In genomic region chr9:95857896-95858295, GRCh38 we compare ENCODE assay signal across 17 cellular contexts. TPM values are rescaled to one million over a fixed set of nuclear protein-coding genes. Genes with fewer than 3 reads are reported as not detected.
A peak's percentile ranks its signal among the peaks of the same experiment; 100 is the strongest.
DNase-seq lines count a peak whose midpoint lies in the region; ATAC-seq and TF ChIP-seq lines count a peak whose summit lies in the region.
"Had no signal": no experiment of that assay in that cellular context is flagged by ENCODE, and none has a peak within 500 bp of the region (broad histone marks: within the 10 kb centered on the region; RNA-seq: fewer than 3 reads in every experiment).

No MANE protein-coding gene starts in this region.

- no TSS peak for BruUV-seq in IMR-90 (replicated peaks; lab: Mats Ljungman, UMichigan)

- H3K27ac Mint-ChIP-seq in endothelial cell (ENCODE audit: unreplicated experiment) = no peak overlapping the region
- no peak overlapping the region for H3K27ac Mint-ChIP-seq in activated CD8-positive, alpha-beta T cell treated with anti-CD3 and anti-CD28 coated beads, Interleukin-2, amount 10 ng/mL, durations not matched to agents 7 days and 5 days

- H2BK120ac ChIP-seq in IMR-90 (ENCODE audit: low read depth, low read length) = no peak overlapping the region
- H2BK120ac ChIP-seq in mesenchymal stem cell (ENCODE audit: low read depth, low read length) = no peak overlapping the region

- no peak overlapping the region for H3K4me2 ChIP-seq in IMR-90 (ENCODE audit: low read depth, low read length)
- H3K4me2 ChIP-seq in mesenchymal stem cell (ENCODE audit: low read length, poor library complexity, severe bottlenecking) = no peak overlapping the region

- H2AFZ ChIP-seq in IMR-90 (replicated peaks; ENCODE audit: low read length, poor library complexity) (no peak overlapping the region), mesenchymal stem cell (ENCODE audit: low read depth, low read length) (no peak overlapping the region)

- no peak overlapping the region for H2BK5ac ChIP-seq in IMR-90 (ENCODE audit: low read depth, low read length, poor library complexity, severe bottlenecking)
- peak overlapping the region; percentile 46 for H2BK5ac ChIP-seq in mesenchymal stem cell (ENCODE audit: low read depth, low read length, poor library complexity, severe bottlenecking)

- H4K8ac ChIP-seq in IMR-90 (ENCODE audit: low read depth in 2 of 2, low read length in 2 of 2) = no peak overlapping the region
- peak overlapping the region; percentile 72 for H4K8ac ChIP-seq in mesenchymal stem cell (ENCODE audit: low read length)

- CTCF ChIA-PET in IMR-90 (lab: Yijun Ruan, JAX) = interaction anchor here (1.0 kb wide), 1 partner anchor 105 kb away, joined by 3 read pairs; no protein-coding TSS in a partner anchor
- CTCF ChIA-PET in activated CD8-positive, alpha-beta T cell treated with anti-CD3 and anti-CD28 coated beads, Interleukin-2, amount 10 ng/mL, durations not matched to agents 7 days and 5 days (lab: Charles Lee) = interaction anchor here (1.1 kb wide), 1 partner anchor 346 kb away, joined by 3 read pairs; no protein-coding TSS in a partner anchor

- no peak for TF ChIP-seq POLR2A in IMR-90 (IDR thresholded peaks at IDR 0.05; ENCODE audit: low read depth, low read length)

- H3K4me1 Mint-ChIP-seq in endothelial cell (ENCODE audit: unreplicated experiment) = no peaks in the 10 kb centered on the region
- H3K4me1 Mint-ChIP-seq in activated CD8-positive, alpha-beta T cell treated with anti-CD3 and anti-CD28 coated beads, Interleukin-2, amount 10 ng/mL, durations not matched to agents 7 days and 5 days (ENCODE audit: low read depth) = peaks cover 3% of the 10 kb centered on the region

- peaks cover 13% of the 10 kb centered on the region; the same call in 1 of the 2 replicates for H3K9me1 ChIP-seq in IMR-90 (ENCODE audit: insufficient read depth, low read length)

- H3K9me3 Mint-ChIP-seq in endothelial cell (ENCODE audit: unreplicated experiment) = no peaks in the 10 kb centered on the region
- peaks cover 15% of the 10 kb centered on the region for H3K9me3 Mint-ChIP-seq in activated CD8-positive, alpha-beta T cell treated with anti-CD3 and anti-CD28 coated beads, Interleukin-2, amount 10 ng/mL, durations not matched to agents 7 days and 5 days (ENCODE audit: insufficient read depth)

- peaks cover 10% of the 10 kb centered on the region for H3K4me1 ChIP-seq in IMR-90 (ENCODE audit: control insufficient read depth, insufficient read depth, low read length)
- peaks cover 1% of the 10 kb centered on the region for H3K4me1 ChIP-seq in mesenchymal stem cell (ENCODE audit: control insufficient read depth, insufficient read depth, low read depth, low read length)

- H3K27me3 ChIP-seq in IMR-90 (ENCODE audit: control insufficient read depth, insufficient read depth, low read length) (no peaks in the 10 kb centered on the region), mesenchymal stem cell (ENCODE audit: control insufficient read depth in 1 of 2, insufficient read depth in 1 of 2, low read length in 2 of 2) (no peaks in the 10 kb centered on the region)

- H3K4me3 Mint-ChIP-seq in endothelial cell (ENCODE audit: unreplicated experiment) = no peak overlapping the region
- no peak overlapping the region for H3K4me3 Mint-ChIP-seq in activated CD8-positive, alpha-beta T cell treated with anti-CD3 and anti-CD28 coated beads, Interleukin-2, amount 10 ng/mL, durations not matched to agents 7 days and 5 days

- H4K5ac ChIP-seq in IMR-90 (ENCODE audit: low read depth, low read length) = 0 out of 2 replicates have a peak overlapping the region, but pooled peaks have one; percentile 12

- H2BK12ac ChIP-seq in mesenchymal stem cell (ENCODE audit: low read length in 2 of 2) = peak overlapping the region; percentile 49 to 87

- dilution Hi-C loops in IMR-90 (cut with HindIII; ENCODE audit: low sequenced_read_pairs, unreplicated experiment) = no loop called here

- H3K56ac ChIP-seq in IMR-90 (ENCODE audit: extremely low read depth, insufficient read depth, low read length) = no peak overlapping the region

- H3K36me3 ChIP-seq in IMR-90 (ENCODE audit: control insufficient read depth, insufficient read depth, low read length) (no peaks in the 10 kb centered on the region), mesenchymal stem cell (ENCODE audit: control insufficient read depth in 1 of 2, insufficient read depth in 2 of 2, low read depth in 1 of 2, low read length in 2 of 2) (no peaks in the 10 kb centered on the region)

- POLR2A ChIA-PET in IMR-90 (lab: Charles Lee; ENCODE audit: unreplicated experiment) = no interaction called here
- POLR2A ChIA-PET in activated CD8-positive, alpha-beta T cell treated with anti-CD3 and anti-CD28 coated beads, Interleukin-2, amount 10 ng/mL, durations not matched to agents 7 days and 5 days (lab: Charles Lee) = no interaction called here

- TF ChIP-seq RAD21 in IMR-90 (IDR thresholded peaks at IDR 0.05; ENCODE audit: low read length) = no peak

- no peak overlapping the region for H2AK9ac ChIP-seq in IMR-90 (replicated peaks; ENCODE audit: low read depth, low read length, poor library complexity)

- no peaks in the 10 kb centered on the region for H3K9me3 ChIP-seq in IMR-90 (ENCODE audit: control insufficient read depth, insufficient read depth, low read length)
- H3K9me3 ChIP-seq in mesenchymal stem cell (ENCODE audit: control insufficient read depth, low read length) = peaks cover 10% of the 10 kb centered on the region

- H3K4me3 ChIP-seq in IMR-90 (ENCODE audit: insufficient read depth, low read depth, low read length) = no peak overlapping the region
- H3K4me3 ChIP-seq in mesenchymal stem cell (ENCODE audit: insufficient read depth in 1 of 2, low read depth in 1 of 2, low read length in 2 of 2) = no peak overlapping the region

- ATAC-seq in GM18511 (IDR thresholded peaks at IDR 0.05; ENCODE audit: unreplicated experiment) = peak; percentile 66
- peak; percentile 52 for ATAC-seq in GM21717 (IDR thresholded peaks at IDR 0.05; ENCODE audit: unreplicated experiment)
- no peak for ATAC-seq in IMR-90 (ENCODE audit: low read depth)
- ATAC-seq in activated CD8-positive, alpha-beta T cell treated with anti-CD3 and anti-CD28 coated beads, Interleukin-2, amount 10 ng/mL, durations not matched to agents 7 days and 5 days = no peak

- peak overlapping the region; percentile 10; the same call in 1 of the 2 replicates for H3K27ac ChIP-seq in IMR-90 (ENCODE audit: insufficient read depth, low read length)
- no peak overlapping the region for H3K27ac ChIP-seq in mesenchymal stem cell (ENCODE audit: low read length, poor library complexity, severe bottlenecking)

- DNase-seq in IMR-90 = no peak
- DNase-seq in mesenchymal stem cell = no peak
- no peak for DNase-seq in NCI-H146 treated with DMSO at 0.1 percent for 48 hours (lab: John Stamatoyannopoulos, UW; ENCODE audit: unreplicated experiment)
- DNase-seq in endothelial cell (ENCODE audit: low spot score) = no peak
- no peak for DNase-seq in T-helper 9 cell
- no peak for DNase-seq in activated CD8-positive, alpha-beta T cell treated with anti-CD3 and anti-CD28 coated beads, Interleukin-2, amount 10 ng/mL, durations not matched to agents 7 days and 5 days
- DNase-seq: activated CD4-positive, CD25-positive, alpha-beta regulatory T cell; anterior cingulate cortex; C1 segment of cervical spinal cord; cortex of kidney; GF-D8; NCI-H1417 treated with DMSO at 0.1 percent for 48 hours; NCI-H774; nucleus accumbens; substantia nigra had no signal

- peaks cover 1% of the 10 kb centered on the region for H3K27me3 Mint-ChIP-seq in endothelial cell (ENCODE audit: unreplicated experiment)
- no peaks in the 10 kb centered on the region for H3K27me3 Mint-ChIP-seq in activated CD8-positive, alpha-beta T cell treated with anti-CD3 and anti-CD28 coated beads, Interleukin-2, amount 10 ng/mL, durations not matched to agents 7 days and 5 days (ENCODE audit: low read depth)

- H2BK15ac ChIP-seq in IMR-90 (ENCODE audit: low read depth, low read length) (peak overlapping the region; percentile 16; the same call in 1 of the 3 replicates), mesenchymal stem cell (ENCODE audit: low read depth, poor library complexity, severe bottlenecking) (no peak overlapping the region)

- no peak overlapping the region for H3K18ac ChIP-seq in IMR-90 (ENCODE audit: low read depth, low read length)
- H3K18ac ChIP-seq in mesenchymal stem cell (ENCODE audit: low read depth in 1 of 2, low read length in 2 of 2) = peak overlapping the region; percentile 37 to 88

- H2BK20ac ChIP-seq in IMR-90 (ENCODE audit: low read depth, low read length) = peak overlapping the region; percentile 51; the same call in 1 of the 2 replicates

- H3K23ac ChIP-seq in IMR-90 (ENCODE audit: low read depth, low read length) (0 out of 2 replicates have a peak overlapping the region, but pooled peaks have one; percentile 0), mesenchymal stem cell (ENCODE audit: low read length in 2 of 2) (no peak overlapping the region)

- H3K79me1 ChIP-seq in IMR-90 (ENCODE audit: low read depth in 1 of 2, low read length in 2 of 2) (peaks cover 4 to 14% of the 10 kb centered on the region in 2 experiments; a peak in 2 of 4 replicates), mesenchymal stem cell (replicated peaks; ENCODE audit: low read length, poor library complexity, severe bottlenecking) (peaks cover 3% of the 10 kb centered on the region)

- H3K4ac ChIP-seq in IMR-90 (ENCODE audit: low read depth, low read length) (peak overlapping the region; percentile 40), mesenchymal stem cell (ENCODE audit: low read depth in 1 of 2, low read length in 2 of 2) (peak overlapping the region in 1 of 2 experiments; percentile 78)

- H4K20me1 ChIP-seq in IMR-90 (ENCODE audit: insufficient read depth, low read length) = no peaks in the 10 kb centered on the region

- H4K91ac ChIP-seq in IMR-90 (ENCODE audit: insufficient read depth, low read depth, low read length) (no peak overlapping the region), mesenchymal stem cell (ENCODE audit: low read length) (peak overlapping the region; percentile 61)

- TF ChIP-seq CTCF in IMR-90 (conservative IDR thresholded peaks at IDR 0.05; ENCODE audit: low read depth, low read length) = no peak
- TF ChIP-seq CTCF in endothelial cell (IDR thresholded peaks at IDR 0.05; ENCODE audit: unreplicated experiment) = no peak

- H3K14ac ChIP-seq in IMR-90 (replicated peaks; ENCODE audit: low read depth, low read length) (0 out of 2 replicates have a peak overlapping the region, but pooled peaks have one; percentile 14), mesenchymal stem cell (ENCODE audit: low read length in 2 of 2) (peak overlapping the region in 1 of 2 experiments; percentile 51)

- no peaks in the 10 kb centered on the region for H3K36me3 Mint-ChIP-seq in endothelial cell (ENCODE audit: low read depth, unreplicated experiment)
- peaks cover 14% of the 10 kb centered on the region for H3K36me3 Mint-ChIP-seq in activated CD8-positive, alpha-beta T cell treated with anti-CD3 and anti-CD28 coated beads, Interleukin-2, amount 10 ng/mL, durations not matched to agents 7 days and 5 days (ENCODE audit: low read depth)

- intact Hi-C loops in IMR-90 (cut with micrococcal nuclease) = no loop called here

- peak overlapping the region; percentile 24; the same call in 1 of the 2 replicates for H2AK5ac ChIP-seq in IMR-90 (ENCODE audit: low read depth, low read length)
- H2AK5ac ChIP-seq in mesenchymal stem cell (ENCODE audit: low read length, severe bottlenecking) = no peak overlapping the region

- no peak overlapping the region for H3K9ac ChIP-seq in IMR-90 (ENCODE audit: low read depth, low read length)
- H3K9ac ChIP-seq in mesenchymal stem cell (ENCODE audit: low read length) = no peak overlapping the region

- in situ Hi-C loops in IMR-90 (cut with MboI; ENCODE audit: low sequenced_read_pairs) = no loop called here

RNA-seq across cellular contexts. Expression of gene ERCC6L2, which starts 17.6 kb away (rescaled TPM):
- total RNA-seq in IMR-90 (2012; rRNA removed) = 67.6 and 83.3 TPM in 2 replicates
- 12.1 and 13.0 TPM in 2 replicates for polyA plus RNA-seq in IMR-90 (2012; rRNA removed)
- polyA plus RNA-seq in IMR-90 (2012; cell fraction: cytosol; rRNA removed) = 2.5 and 2.6 TPM in 2 replicates
- 3.7 and 19.2 TPM in 2 replicates for polyA plus RNA-seq in IMR-90 (2012; cell fraction: nucleus; rRNA removed; ENCODE audit: low replicate concordance)
- 16.8 TPM for polyA plus RNA-seq in mesenchymal stem cell (2013, experiment 1 of 2)
- 16.9 TPM for polyA plus RNA-seq in mesenchymal stem cell (2013, experiment 2 of 2)
- total RNA-seq in endothelial cell (ENCODE audit: unreplicated experiment) = 40.5 TPM
- 10 to 100 TPM; 32.2 to 33.1 TPM for total RNA-seq in activated CD8-positive, alpha-beta T cell treated with anti-CD3 and anti-CD28 coated beads, Interleukin-2, amount 10 ng/mL, durations not matched to agents 7 days and 5 days

Comparison
In these comparisons a context has a peak if more than half of its experiments do, and no peak if none do; other contexts are left out.
1. ATAC-seq: peak in GM18511 (single experiment) and GM21717 (single experiment); none in IMR-90 (single experiment) and activated CD8-positive, alpha-beta T cell treated with anti-CD3 and anti-CD28 coated beads, Interleukin-2, amount 10 ng/mL, durations not matched to agents 7 days and 5 days (single experiment).